In the genomic region with DNA sequence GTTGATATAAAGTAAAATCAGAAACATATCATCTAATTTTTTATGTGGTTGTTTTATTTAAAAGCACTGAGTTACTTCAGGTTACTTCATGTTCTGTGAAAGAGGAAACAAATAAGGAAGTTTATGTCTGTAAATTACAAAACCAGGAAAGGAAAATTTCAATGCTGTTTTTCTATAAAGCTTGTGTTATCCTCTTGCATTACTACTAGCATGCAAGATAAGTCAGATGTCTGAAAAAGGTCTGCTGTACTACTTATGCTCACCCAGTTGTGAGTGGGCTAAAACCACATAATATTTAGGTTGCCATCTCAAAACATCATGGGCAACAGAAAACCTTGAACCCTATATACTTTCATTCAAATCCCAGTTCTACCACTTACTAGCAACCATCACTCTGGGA, we compare ENCODE assay signal across 24 cellular contexts.
DNase-seq lines count a peak whose midpoint lies in the region; ATAC-seq and TF ChIP-seq lines count a peak whose summit lies in the region.
"Had no signal": no experiment of that assay in that cellular context is flagged by ENCODE, and none has a peak within 500 bp of the region (broad histone marks: within the 10 kb centered on the region; RNA-seq: fewer than 3 reads in every experiment).

No MANE protein-coding gene starts in this region.

- no peak for TF ChIP-seq CTCF in left ventricle myocardium inferior (IDR thresholded peaks at IDR 0.05; ENCODE audit: borderline replicate concordance)

- no peak for DNase-seq in left ventricle myocardium inferior
- DNase-seq in cardiac septum (ENCODE audit: low spot score), result no peak
- DNase-seq in caudate nucleus (lab: John Stamatoyannopoulos, UW), result no peak
- DNase-seq in midbrain (lab: John Stamatoyannopoulos, UW), result peak; percentile 8
- DNase-seq in NCI-H226, result no peak
- DNase-seq in NK-92 (lab: John Stamatoyannopoulos, UW; ENCODE audit: unreplicated experiment), result no peak
- DNase-seq: activated CD4-positive, alpha-beta T cell treated with anti-CD3 and anti-CD28 coated beads for 4 hours; activated effector memory CD4-positive, alpha-beta T cell treated with anti-CD3 and anti-CD28 coated beads, Interleukin-2, amount 50 U/mL, for 16 hours; activated naive CD8-positive, alpha-beta T cell treated with anti-CD3 and anti-CD28 coated beads, Interleukin-2, amount 10 ng/mL, durations not matched to agents 7 days and 5 days; activated T-cell treated with anti-CD3 and anti-CD28 coated beads, Interleukin-2, amount 50 U/mL, for 1 hour; glutamatergic neuron; H9; KBM-7; NCI-H1436; NCI-H2081 treated with DMSO at 0.1 percent for 48 hours; NCI-H345; NCI-H774; sigmoid colon; stimulated activated CD4-positive, alpha-beta T cell treated with anti-CD3 and anti-CD28 coated beads, Interleukin-4, amount 100 ng/mL, for 4 hours; stimulated activated naive CD4-positive, alpha-beta T cell; uterus had no signal

- intact Hi-C loops in left ventricle myocardium inferior (cut with micrococcal nuclease) (no loop called here), cardiac septum (cut with DNase I) (no loop called here)

- H3K4me1 ChIP-seq in left ventricle myocardium inferior, result peaks cover 68% of the 10 kb centered on the region
- H3K4me1 ChIP-seq: suprapubic skin, uterus had no signal

- ATAC-seq in SK-N-SH treated with all-trans-retinoic acid at 6 μM for 48 hours (no peak), HG03439 (IDR thresholded peaks at IDR 0.05; ENCODE audit: unreplicated experiment) (no peak)

- H3K4me3 ChIP-seq in left ventricle myocardium inferior, result no peak overlapping the region
- H3K4me3 ChIP-seq: sigmoid colon, suprapubic skin, uterus had no signal

- H3K36me3 ChIP-seq in left ventricle myocardium inferior, result no peaks in the 10 kb centered on the region
- H3K36me3 ChIP-seq: sigmoid colon, suprapubic skin, uterus had no signal

- H3K27me3 ChIP-seq in left ventricle myocardium inferior (ENCODE audit: low read depth), result no peaks in the 10 kb centered on the region
- H3K27me3 ChIP-seq: sigmoid colon, suprapubic skin, uterus had no signal

- H3K9me3 ChIP-seq in left ventricle myocardium inferior (replicated peaks), result no peaks in the 10 kb centered on the region
- H3K9me3 ChIP-seq: sigmoid colon, suprapubic skin, uterus had no signal

- H3K27ac ChIP-seq in left ventricle myocardium inferior (replicated peaks) (peak overlapping the region; percentile 36), caudate nucleus (ENCODE audit: low read depth, low read length) (peak overlapping the region; percentile 12)
- H3K27ac ChIP-seq: suprapubic skin had no signal

TF ChIP-seq in SK-N-SH treated with all-trans-retinoic acid at 6 μM for 48 hours, 23 proteins besides CTCF, POLR2A, EP300 and RAD21:
- TF ChIP-seq, protein P1, sequence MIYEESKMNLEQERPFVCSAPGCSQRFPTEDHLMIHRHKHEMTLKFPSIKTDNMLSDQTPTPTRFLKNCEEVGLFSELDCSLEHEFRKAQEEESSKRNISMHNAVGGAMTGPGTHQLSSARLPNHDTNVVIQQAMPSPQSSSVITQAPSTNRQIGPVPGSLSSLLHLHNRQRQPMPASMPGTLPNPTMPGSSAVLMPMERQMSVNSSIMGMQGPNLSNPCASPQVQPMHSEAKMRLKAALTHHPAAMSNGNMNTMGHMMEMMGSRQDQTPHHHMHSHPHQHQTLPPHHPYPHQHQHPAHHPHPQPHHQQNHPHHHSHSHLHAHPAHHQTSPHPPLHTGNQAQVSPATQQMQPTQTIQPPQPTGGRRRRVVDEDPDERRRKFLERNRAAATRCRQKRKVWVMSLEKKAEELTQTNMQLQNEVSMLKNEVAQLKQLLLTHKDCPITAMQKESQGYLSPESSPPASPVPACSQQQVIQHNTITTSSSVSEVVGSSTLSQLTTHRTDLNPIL (CRISPR knock-in tag; IDR thresholded peaks at IDR 0.05; ENCODE audit: low read depth), result no peak
- TF ChIP-seq PPARA (CRISPR knock-in tag; IDR thresholded peaks at IDR 0.05; ENCODE audit: borderline replicate concordance) (no peak), ARNTL (CRISPR knock-in tag; IDR thresholded peaks at IDR 0.05; ENCODE audit: borderline replicate concordance, low read depth) (no peak), SNAI2 (CRISPR knock-in tag; IDR thresholded peaks at IDR 0.05) (no peak), ZNF70 (CRISPR knock-in tag; IDR thresholded peaks at IDR 0.05) (no peak), ISL1 (CRISPR knock-in tag; IDR thresholded peaks at IDR 0.05) (no peak), CSDC2 (CRISPR knock-in tag; IDR thresholded peaks at IDR 0.05) (no peak), TCF4 (CRISPR knock-in tag; IDR thresholded peaks at IDR 0.05; ENCODE audit: borderline replicate concordance) (no peak), TOX (CRISPR knock-in tag; IDR thresholded peaks at IDR 0.05; ENCODE audit: borderline replicate concordance) (no peak), GLIS3 (CRISPR knock-in tag; IDR thresholded peaks at IDR 0.05) (no peak), ZC3H10 (CRISPR knock-in tag; IDR thresholded peaks at IDR 0.05) (no peak)
- TF ChIP-seq, protein P2, sequence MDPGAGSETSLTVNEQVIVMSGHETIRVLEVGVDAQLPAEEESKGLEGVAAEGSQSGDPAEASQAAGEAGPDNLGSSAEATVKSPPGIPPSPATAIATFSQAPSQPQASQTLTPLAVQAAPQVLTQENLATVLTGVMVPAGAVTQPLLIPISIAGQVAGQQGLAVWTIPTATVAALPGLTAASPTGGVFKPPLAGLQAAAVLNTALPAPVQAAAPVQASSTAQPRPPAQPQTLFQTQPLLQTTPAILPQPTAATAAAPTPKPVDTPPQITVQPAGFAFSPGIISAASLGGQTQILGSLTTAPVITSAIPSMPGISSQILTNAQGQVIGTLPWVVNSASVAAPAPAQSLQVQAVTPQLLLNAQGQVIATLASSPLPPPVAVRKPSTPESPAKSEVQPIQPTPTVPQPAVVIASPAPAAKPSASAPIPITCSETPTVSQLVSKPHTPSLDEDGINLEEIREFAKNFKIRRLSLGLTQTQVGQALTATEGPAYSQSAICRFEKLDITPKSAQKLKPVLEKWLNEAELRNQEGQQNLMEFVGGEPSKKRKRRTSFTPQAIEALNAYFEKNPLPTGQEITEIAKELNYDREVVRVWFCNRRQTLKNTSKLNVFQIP (CRISPR knock-in tag; IDR thresholded peaks at IDR 0.05; ENCODE audit: borderline replicate concordance, low read depth), result no peak
- TF ChIP-seq, protein P3, sequence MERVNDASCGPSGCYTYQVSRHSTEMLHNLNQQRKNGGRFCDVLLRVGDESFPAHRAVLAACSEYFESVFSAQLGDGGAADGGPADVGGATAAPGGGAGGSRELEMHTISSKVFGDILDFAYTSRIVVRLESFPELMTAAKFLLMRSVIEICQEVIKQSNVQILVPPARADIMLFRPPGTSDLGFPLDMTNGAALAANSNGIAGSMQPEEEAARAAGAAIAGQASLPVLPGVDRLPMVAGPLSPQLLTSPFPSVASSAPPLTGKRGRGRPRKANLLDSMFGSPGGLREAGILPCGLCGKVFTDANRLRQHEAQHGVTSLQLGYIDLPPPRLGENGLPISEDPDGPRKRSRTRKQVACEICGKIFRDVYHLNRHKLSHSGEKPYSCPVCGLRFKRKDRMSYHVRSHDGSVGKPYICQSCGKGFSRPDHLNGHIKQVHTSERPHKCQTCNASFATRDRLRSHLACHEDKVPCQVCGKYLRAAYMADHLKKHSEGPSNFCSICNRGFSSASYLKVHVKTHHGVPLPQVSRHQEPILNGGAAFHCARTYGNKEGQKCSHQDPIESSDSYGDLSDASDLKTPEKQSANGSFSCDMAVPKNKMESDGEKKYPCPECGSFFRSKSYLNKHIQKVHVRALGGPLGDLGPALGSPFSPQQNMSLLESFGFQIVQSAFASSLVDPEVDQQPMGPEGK (CRISPR knock-in tag; IDR thresholded peaks at IDR 0.05; ENCODE audit: borderline replicate concordance), result no peak
- TF ChIP-seq, protein P4, sequence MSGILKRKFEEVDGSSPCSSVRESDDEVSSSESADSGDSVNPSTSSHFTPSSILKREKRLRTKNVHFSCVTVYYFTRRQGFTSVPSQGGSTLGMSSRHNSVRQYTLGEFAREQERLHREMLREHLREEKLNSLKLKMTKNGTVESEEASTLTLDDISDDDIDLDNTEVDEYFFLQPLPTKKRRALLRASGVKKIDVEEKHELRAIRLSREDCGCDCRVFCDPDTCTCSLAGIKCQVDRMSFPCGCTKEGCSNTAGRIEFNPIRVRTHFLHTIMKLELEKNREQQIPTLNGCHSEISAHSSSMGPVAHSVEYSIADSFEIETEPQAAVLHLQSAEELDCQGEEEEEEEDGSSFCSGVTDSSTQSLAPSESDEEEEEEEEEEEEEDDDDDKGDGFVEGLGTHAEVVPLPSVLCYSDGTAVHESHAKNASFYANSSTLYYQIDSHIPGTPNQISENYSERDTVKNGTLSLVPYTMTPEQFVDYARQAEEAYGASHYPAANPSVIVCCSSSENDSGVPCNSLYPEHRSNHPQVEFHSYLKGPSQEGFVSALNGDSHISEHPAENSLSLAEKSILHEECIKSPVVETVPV (CRISPR knock-in tag; IDR thresholded peaks at IDR 0.05), result no peak
